Comparison of ENCODE assay signal across 10 cellular contexts in the genomic region with DNA sequence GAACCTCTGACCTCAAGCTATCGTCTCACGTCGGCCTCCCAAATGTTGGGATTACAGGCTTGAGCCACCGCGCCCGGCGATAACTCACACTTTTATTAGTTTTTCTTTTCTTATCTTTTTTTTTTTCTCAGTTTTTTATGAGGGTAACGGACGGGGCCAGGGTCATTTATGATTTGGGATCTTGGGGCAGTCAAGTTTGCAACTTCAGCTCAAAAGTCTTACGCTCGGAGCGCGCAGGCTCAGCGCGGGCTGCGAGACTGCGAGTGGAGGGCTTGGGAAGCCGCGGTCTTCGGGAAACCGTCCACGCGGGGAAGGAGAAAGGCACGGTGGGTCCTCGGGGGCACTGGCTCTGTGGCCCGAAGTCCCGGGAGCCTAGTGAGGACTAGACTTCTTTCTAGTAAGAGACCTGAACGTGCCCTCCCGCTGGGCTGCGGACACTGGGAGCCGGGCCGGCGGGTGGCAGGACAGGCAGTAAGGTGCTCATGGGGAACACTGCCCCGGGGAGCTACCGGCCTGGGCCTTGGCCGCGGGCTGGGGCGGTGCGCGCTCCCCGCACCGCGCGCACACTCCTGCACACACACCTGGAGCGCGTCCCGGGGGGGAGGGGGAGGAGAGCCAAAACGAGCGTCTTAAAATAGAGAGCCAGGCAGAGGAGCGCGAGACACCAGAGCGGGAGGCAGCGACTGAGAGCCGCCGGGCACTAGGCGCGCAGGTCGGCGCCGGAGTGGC. TPM values are rescaled to one million over a fixed set of nuclear protein-coding genes. Genes with fewer than 3 reads are reported as not detected.
DNase-seq lines count a peak whose midpoint lies in the region; ATAC-seq and TF ChIP-seq lines count a peak whose summit lies in the region.
"Had no signal": no experiment of that assay in that cellular context is flagged by ENCODE, and none has a peak within 500 bp of the region (broad histone marks: within the 10 kb centered on the region; RNA-seq: fewer than 3 reads in every experiment).

No MANE protein-coding gene starts in this region.

- peak; percentile 47 for ATAC-seq in activated CD4-positive, alpha-beta T cell treated with anti-CD3 and anti-CD28 coated beads for 36 hours

- intact Hi-C loops in activated CD4-positive, alpha-beta T cell treated with anti-CD3 and anti-CD28 coated beads for 36 hours (cut with DNase I, micrococcal nuclease) = loop anchor here (5.0 kb wide), 2 partner anchors 267 to 322 kb away; no protein-coding TSS in a partner anchor
- intact Hi-C loops in activated CD4-positive, alpha-beta memory T cell treated with anti-CD3 and anti-CD28 coated beads for 36 hours (cut with micrococcal nuclease) = loop anchor here (5.0 kb wide), 2 partner anchors 62 to 262 kb away; no protein-coding TSS in a partner anchor

- H3K4me1 Mint-ChIP-seq in activated CD4-positive, alpha-beta T cell treated with anti-CD3 and anti-CD28 coated beads for 36 hours = peaks cover 25% of the 10 kb centered on the region
- H3K4me1 Mint-ChIP-seq in activated CD4-positive, alpha-beta memory T cell treated with anti-CD3 and anti-CD28 coated beads for 36 hours (ENCODE audit: low read depth) = peaks cover 26% of the 10 kb centered on the region
- H3K4me1 Mint-ChIP-seq in CD8-positive, alpha-beta memory T cell = peaks cover 4 to 33% (median 10%) of the 10 kb centered on the region in 3 donors

- peaks cover 62% of the 10 kb centered on the region for H3K27me3 Mint-ChIP-seq in activated CD4-positive, alpha-beta T cell treated with anti-CD3 and anti-CD28 coated beads for 36 hours
- peaks cover 67% of the 10 kb centered on the region for H3K27me3 Mint-ChIP-seq in activated CD4-positive, alpha-beta memory T cell treated with anti-CD3 and anti-CD28 coated beads for 36 hours
- peaks cover 55 to 66% of the 10 kb centered on the region in 2 donors for H3K27me3 Mint-ChIP-seq in CD8-positive, alpha-beta memory T cell

- H3K4me3 ChIP-seq in hepatocyte (peak overlapping the region; percentile 11), skeletal muscle satellite cell (ENCODE audit: low read length) (peak overlapping the region; percentile 55)
- no peak overlapping the region for H3K4me3 ChIP-seq in CD8-positive, alpha-beta memory T cell (ENCODE audit: low read length)

- no peak overlapping the region for H3K27ac ChIP-seq in hepatocyte
- H3K27ac ChIP-seq in CD8-positive, alpha-beta memory T cell (ENCODE audit: low read depth, low read length) = no peak overlapping the region
- H3K27ac ChIP-seq: BLaER1 treated with 17β-estradiol and CSF1 and Interleukin-3, amounts not matched to agents 10 nM and 100 nM had no signal

- WGBS in hepatocyte (ENCODE audit: low lambda C conversion rate, missing lambda C conversion rate) = 5% methylated on average over 37 of the region's 60 CpGs

- H4K20me1 ChIP-seq in hepatocyte (ENCODE audit: insufficient read depth, poor library complexity, severe bottlenecking) = no peaks in the 10 kb centered on the region

- CTCF ChIA-PET in activated CD4-positive, alpha-beta T cell treated with anti-CD3 and anti-CD28 coated beads for 36 hours (lab: Charles Lee) = interaction anchor here (0.6 to 3.2 kb wide), 8 partner anchors 10 to 375 kb away, joined by 3 to 18 read pairs (median 4); no protein-coding TSS in a partner anchor
- CTCF ChIA-PET in activated CD4-positive, alpha-beta memory T cell treated with anti-CD3 and anti-CD28 coated beads for 36 hours (lab: Charles Lee) = interaction anchor here (0.6 to 2.7 kb wide), 11 partner anchors 10 to 422 kb away, joined by 3 to 17 read pairs (median 4); no protein-coding TSS in a partner anchor
- CTCF ChIA-PET in CD8-positive, alpha-beta memory T cell (lab: Charles Lee) = no interaction called here

- H3K9me3 Mint-ChIP-seq in activated CD4-positive, alpha-beta T cell treated with anti-CD3 and anti-CD28 coated beads for 36 hours (ENCODE audit: low read depth) = no peaks in the 10 kb centered on the region
- no peaks in the 10 kb centered on the region for H3K9me3 Mint-ChIP-seq in activated CD4-positive, alpha-beta memory T cell treated with anti-CD3 and anti-CD28 coated beads for 36 hours
- H3K9me3 Mint-ChIP-seq in CD8-positive, alpha-beta memory T cell = peaks cover 0 to 3% (median 0%) of the 10 kb centered on the region in 5 donors

- H3K4me2 ChIP-seq in hepatocyte (peak overlapping the region; percentile 87), skeletal muscle satellite cell (ENCODE audit: low read length) (peak overlapping the region; percentile 67)

- peak overlapping the region; percentile 50 for H3K4me3 Mint-ChIP-seq in activated CD4-positive, alpha-beta T cell treated with anti-CD3 and anti-CD28 coated beads for 36 hours
- peak overlapping the region; percentile 62 for H3K4me3 Mint-ChIP-seq in activated CD4-positive, alpha-beta memory T cell treated with anti-CD3 and anti-CD28 coated beads for 36 hours
- H3K4me3 Mint-ChIP-seq in CD8-positive, alpha-beta memory T cell = peak overlapping the region in 2 of 7 donors; percentile 17 to 58

- POLR2A ChIA-PET in activated CD4-positive, alpha-beta T cell treated with anti-CD3 and anti-CD28 coated beads for 36 hours (lab: Charles Lee) = no interaction called here
- POLR2A ChIA-PET in activated CD4-positive, alpha-beta memory T cell treated with anti-CD3 and anti-CD28 coated beads for 36 hours (lab: Charles Lee) = no interaction called here
- POLR2A ChIA-PET in CD8-positive, alpha-beta memory T cell (lab: Charles Lee) = no interaction called here

- H3K9ac ChIP-seq in skeletal muscle satellite cell (ENCODE audit: low read depth, low read length) = no peak overlapping the region
- H3K9ac ChIP-seq: BLaER1 treated with 17β-estradiol and CSF1 and Interleukin-3, amounts not matched to agents 10 nM and 100 nM had no signal

- TF ChIP-seq CTCF in hepatocyte (IDR thresholded peaks at IDR 0.05; ENCODE audit: poor library complexity) = no peak

- H3K4me1 ChIP-seq in hepatocyte (ENCODE audit: insufficient read depth) (peaks cover 27% of the 10 kb centered on the region), skeletal muscle satellite cell (ENCODE audit: control insufficient read depth, insufficient read depth, low read length) (peaks cover 4% of the 10 kb centered on the region)
- H3K4me1 ChIP-seq in CD8-positive, alpha-beta memory T cell (ENCODE audit: insufficient read depth, low read length) = no peaks in the 10 kb centered on the region

- DNase-seq in activated CD4-positive, alpha-beta T cell treated with anti-CD3 and anti-CD28 coated beads for 36 hours = peak; percentile 61
- DNase-seq in activated CD4-positive, alpha-beta T cell treated with anti-CD3 and anti-CD28 coated beads for 1 hour = no peak
- DNase-seq in activated CD4-positive, alpha-beta memory T cell treated with anti-CD3 and anti-CD28 coated beads for 36 hours = peak; percentile 41
- DNase-seq in hepatocyte (ENCODE audit: low spot score) (peak; percentile 50), HCEC 1CT (no peak), NCI-H1694 treated with DMSO at 0.1 percent for 48 hours (lab: John Stamatoyannopoulos, UW) (no peak)
- no peak for DNase-seq in CD8-positive, alpha-beta memory T cell

- H3K27me3 ChIP-seq in hepatocyte = peaks cover 87% of the 10 kb centered on the region
- H3K27me3 ChIP-seq in skeletal muscle satellite cell (ENCODE audit: control insufficient read depth, insufficient read depth, low read length) = peaks cover 93% of the 10 kb centered on the region
- peaks cover 16% of the 10 kb centered on the region for H3K27me3 ChIP-seq in CD8-positive, alpha-beta memory T cell (ENCODE audit: insufficient read depth, low read length, poor library complexity, severe bottlenecking)

- H3K9me3 ChIP-seq in hepatocyte (ENCODE audit: low read depth) (no peaks in the 10 kb centered on the region), skeletal muscle satellite cell (replicated peaks; ENCODE audit: low read length) (no peaks in the 10 kb centered on the region)
- H3K9me3 ChIP-seq in CD8-positive, alpha-beta memory T cell (ENCODE audit: low read length) = no peaks in the 10 kb centered on the region

- H3K36me3 ChIP-seq in hepatocyte (replicated peaks; ENCODE audit: insufficient read depth, low read depth) = no peaks in the 10 kb centered on the region
- no peaks in the 10 kb centered on the region for H3K36me3 ChIP-seq in skeletal muscle satellite cell (ENCODE audit: insufficient read depth, low read length)
- H3K36me3 ChIP-seq in CD8-positive, alpha-beta memory T cell (ENCODE audit: insufficient read depth, low read length) = no peaks in the 10 kb centered on the region
- H3K36me3 ChIP-seq: BLaER1 treated with 17β-estradiol and CSF1 and Interleukin-3, amounts not matched to agents 10 nM and 100 nM had no signal

- no peaks in the 10 kb centered on the region for H3K36me3 Mint-ChIP-seq in activated CD4-positive, alpha-beta T cell treated with anti-CD3 and anti-CD28 coated beads for 36 hours (ENCODE audit: low read depth)
- H3K36me3 Mint-ChIP-seq in activated CD4-positive, alpha-beta memory T cell treated with anti-CD3 and anti-CD28 coated beads for 36 hours = no peaks in the 10 kb centered on the region
- H3K36me3 Mint-ChIP-seq in CD8-positive, alpha-beta memory T cell = no peaks in the 10 kb centered on the region

- H3K27ac Mint-ChIP-seq in activated CD4-positive, alpha-beta T cell treated with anti-CD3 and anti-CD28 coated beads for 36 hours = no peak overlapping the region
- no peak overlapping the region for H3K27ac Mint-ChIP-seq in activated CD4-positive, alpha-beta memory T cell treated with anti-CD3 and anti-CD28 coated beads for 36 hours
- H3K27ac Mint-ChIP-seq in CD8-positive, alpha-beta memory T cell = no peak overlapping the region

- H2AFZ ChIP-seq in hepatocyte = peak overlapping the region; percentile 43

- H3K79me2 ChIP-seq in hepatocyte = no peaks in the 10 kb centered on the region

- H3K9me2 ChIP-seq in hepatocyte (replicated peaks; ENCODE audit: insufficient read depth) = no peaks in the 10 kb centered on the region

RNA-seq across cellular contexts. Expression of a gene that starts 0.5 kb away (rescaled TPM):
- 1 to 10 TPM in 1 of 2 experiments, under 1 TPM in 1; 0.89 to 1.3 TPM for total RNA-seq in activated CD4-positive, alpha-beta T cell treated with anti-CD3 and anti-CD28 coated beads for 36 hours
- under 1 TPM; 0.29 to 0.71 TPM for total RNA-seq in activated CD4-positive, alpha-beta memory T cell treated with anti-CD3 and anti-CD28 coated beads for 36 hours
- total RNA-seq in hepatocyte = 0.10 TPM in 1 of 2 replicates, not detected in the other
- 0.77 and 1.0 TPM in 2 replicates for polyA plus RNA-seq in hepatocyte
- not detected in 2 replicates for total RNA-seq in skeletal muscle satellite cell (2012; rRNA removed)
- not detected for total RNA-seq in CD8-positive, alpha-beta memory T cell
- not detected for polyA plus RNA-seq in CD8-positive, alpha-beta memory T cell
- total RNA-seq: lung microvascular endothelial cell had no signal

Comparison
In these comparisons a context has a peak if more than half of its experiments do, and no peak if none do; other contexts are left out.
1. DNase-seq: peak in activated CD4-positive, alpha-beta T cell treated with anti-CD3 and anti-CD28 coated beads for 36 hours (single experiment), activated CD4-positive, alpha-beta memory T cell treated with anti-CD3 and anti-CD28 coated beads for 36 hours (single experiment) and hepatocyte (single experiment); none in activated CD4-positive, alpha-beta T cell treated with anti-CD3 and anti-CD28 coated beads for 1 hour (single experiment), HCEC 1CT (single experiment), CD8-positive, alpha-beta memory T cell (0 of 5) and NCI-H1694 treated with DMSO at 0.1 percent for 48 hours (single experiment).